ENCODE assay signal across 10 cellular contexts in the genomic region with DNA sequence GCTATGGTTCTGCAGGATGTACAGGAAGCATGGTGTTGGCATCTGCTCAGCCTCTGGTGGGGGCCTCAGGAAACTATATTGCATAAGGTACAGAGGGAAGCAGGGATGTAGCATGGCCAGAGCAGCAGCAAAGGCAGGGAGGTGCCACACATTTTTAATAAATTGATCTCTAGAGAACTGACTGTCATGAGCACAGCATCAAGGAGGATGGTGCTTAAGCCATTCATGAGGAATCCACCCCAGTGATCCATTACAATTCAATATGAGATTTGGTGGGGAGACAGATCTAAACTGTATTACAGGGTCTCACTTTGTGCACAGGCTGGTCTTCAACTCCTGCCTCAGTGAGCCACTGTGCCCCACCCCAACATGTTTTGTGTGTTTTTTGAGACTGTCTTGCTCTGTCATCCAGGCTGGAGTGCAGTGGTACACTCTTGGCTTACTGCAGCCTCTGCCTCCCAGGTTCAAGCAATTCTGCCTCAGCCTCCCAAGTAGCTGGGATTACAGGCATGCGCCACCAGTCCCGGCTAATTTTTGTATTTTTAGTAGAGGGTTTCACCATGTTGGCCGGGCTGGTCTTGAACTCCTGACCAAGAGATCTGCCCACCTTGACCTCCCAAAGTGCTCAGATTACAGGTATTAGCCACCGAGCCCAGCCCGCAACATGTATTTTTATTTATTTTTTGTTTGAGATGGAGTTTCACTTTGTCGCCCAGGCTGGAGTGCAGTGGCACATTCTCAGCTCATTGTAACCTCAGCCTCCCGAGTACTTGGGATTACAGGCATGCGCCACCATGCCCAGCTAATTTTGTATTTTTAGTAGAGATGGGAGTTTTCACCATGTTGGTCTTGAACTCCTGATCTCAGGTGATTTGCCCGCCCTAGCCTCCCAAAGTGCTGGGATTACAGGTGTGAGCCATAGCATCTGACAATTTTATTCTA. TPM values are rescaled to one million over a fixed set of nuclear protein-coding genes. Genes with fewer than 3 reads are reported as not detected.
DNase-seq lines count a peak whose midpoint lies in the region; ATAC-seq and TF ChIP-seq lines count a peak whose summit lies in the region.
"Had no signal": no experiment of that assay in that cellular context is flagged by ENCODE, and none has a peak within 500 bp of the region (broad histone marks: within the 10 kb centered on the region; RNA-seq: fewer than 3 reads in every experiment).

No MANE protein-coding gene starts in this region.

- intact Hi-C loops in MCF 10A (cut with micrococcal nuclease): loop anchor here (10.0 kb wide), 1 partner anchor 117 kb away; a partner anchor contains a TSS

- peaks cover 64% of the 10 kb centered on the region for H3K36me3 ChIP-seq in BLaER1

- H3K4me2 ChIP-seq in BLaER1: peak overlapping the region; percentile 96

- peak overlapping the region; percentile 97 for H3K9ac ChIP-seq in BLaER1

- H3K4me1 ChIP-seq in BLaER1: peaks cover 45% of the 10 kb centered on the region

- DNase-seq in MCF 10A (ENCODE audit: unreplicated experiment): no peak
- DNase-seq in naive B cell: no peak
- DNase-seq in NCI-H1694 treated with DMSO at 0.1 percent for 48 hours (lab: John Stamatoyannopoulos, UW): no peak
- no peak for DNase-seq in DMS153 (lab: John Stamatoyannopoulos, UW)
- no peak for DNase-seq in cerebellar cortex (ENCODE audit: low spot score)
- DNase-seq in NCI-H748 (lab: John Stamatoyannopoulos, UW; ENCODE audit: unreplicated experiment): no peak
- DNase-seq: effector CD8-positive, alpha-beta T cell; NCI-H2107 had no signal

- H3K27ac Mint-ChIP-seq in IgD-negative memory B cell: peak overlapping the region; percentile 98 to 100 (median 99)
- no peak overlapping the region for H3K27ac Mint-ChIP-seq in MCF 10A (ENCODE audit: low read depth, unreplicated experiment)
- peak overlapping the region in 5 of 6 donors; percentile 10 to 99 (median 74) for H3K27ac Mint-ChIP-seq in naive B cell

- ATAC-seq in naive B cell (ENCODE audit: low read depth in 2 of 2): no peak

- POLR2A ChIA-PET in MCF 10A (lab: Yijun Ruan, JAX): interaction anchor here (0.7 to 11.2 kb wide), 15 partner anchors 15 to 173 kb away, joined by 3 to 202 read pairs (median 4); a partner anchor contains a TSS

- H3K36me3 Mint-ChIP-seq in IgD-negative memory B cell: peaks cover 2% of the 10 kb centered on the region
- peaks cover 79% of the 10 kb centered on the region for H3K36me3 Mint-ChIP-seq in MCF 10A (ENCODE audit: insufficient read depth, unreplicated experiment)
- peaks cover 10 to 12% of the 10 kb centered on the region in 2 donors for H3K36me3 Mint-ChIP-seq in naive B cell

- H3K27me3 Mint-ChIP-seq in IgD-negative memory B cell (no peaks in the 10 kb centered on the region), MCF 10A (ENCODE audit: insufficient read depth, unreplicated experiment) (no peaks in the 10 kb centered on the region), naive B cell (no peaks in the 10 kb centered on the region)

- peaks cover 20 to 32% (median 30%) of the 10 kb centered on the region in 3 donors for H3K4me1 Mint-ChIP-seq in IgD-negative memory B cell
- H3K4me1 Mint-ChIP-seq in MCF 10A (ENCODE audit: insufficient read depth, unreplicated experiment): peaks cover 18% of the 10 kb centered on the region
- peaks cover 20 to 46% (median 40%) of the 10 kb centered on the region in 3 donors for H3K4me1 Mint-ChIP-seq in naive B cell

- H3K9me3 Mint-ChIP-seq in IgD-negative memory B cell (no peaks in the 10 kb centered on the region), MCF 10A (ENCODE audit: unreplicated experiment) (no peaks in the 10 kb centered on the region), naive B cell (no peaks in the 10 kb centered on the region)

- peak overlapping the region; percentile 98 for H3K27ac ChIP-seq in BLaER1

- H3K4me3 Mint-ChIP-seq in IgD-negative memory B cell (peak overlapping the region; percentile 95 to 98 (median 96)), MCF 10A (ENCODE audit: unreplicated experiment) (peak overlapping the region; percentile 86), naive B cell (peak overlapping the region; percentile 30 to 99 (median 96))

- BruUV-seq in MCF 10A (replicated peaks; lab: Mats Ljungman, UMichigan): no TSS peak

- H3K9me3 ChIP-seq in BLaER1: no peaks in the 10 kb centered on the region

- H3K4me3 ChIP-seq in BLaER1: peak overlapping the region; percentile 83

- H3K27me3 ChIP-seq in BLaER1: no peaks in the 10 kb centered on the region

- CTCF ChIA-PET in MCF 10A (lab: Yijun Ruan, JAX): interaction anchor here (0.6 to 1.0 kb wide), 5 partner anchors 39 to 1027 kb away, joined by 3 to 6 read pairs (median 4); a partner anchor contains a TSS

- TF ChIP-seq CTCF in MCF 10A (IDR thresholded peaks at IDR 0.05; ENCODE audit: unreplicated experiment): no peak

- H4K20me1 ChIP-seq in BLaER1: peaks cover 69% of the 10 kb centered on the region

RNA-seq across cellular contexts. Expression of a gene that starts 10.3 kb away (rescaled TPM):
- 5.7 TPM for polyA plus RNA-seq in IgD-negative memory B cell
- total RNA-seq in MCF 10A (2022): 29.8 and 51.6 TPM in 2 replicates
- polyA plus RNA-seq in naive B cell (ENCODE audit: low read depth in 6 of 6): 1 to 10 TPM; 1.1 to 2.8 (median 1.8) TPM

RNA-seq across cellular contexts. Expression of a gene that starts 22.5 kb away (rescaled TPM):
- 49.5 TPM for polyA plus RNA-seq in IgD-negative memory B cell
- 20.3 and 34.0 TPM in 2 replicates for total RNA-seq in MCF 10A (2022)
- 10 to 100 TPM in 2 of 6 donors, 1 to 10 TPM in 3, under 1 TPM in 1; 0.23 to 12.1 (median 7.9) TPM for polyA plus RNA-seq in naive B cell (ENCODE audit: low read depth in 6 of 6)

RNA-seq across cellular contexts. Expression of a gene that starts 22.8 kb away (rescaled TPM):
- polyA plus RNA-seq in IgD-negative memory B cell: 1.2 TPM
- 0.35 and 0.79 TPM in 2 replicates for total RNA-seq in MCF 10A (2022)
- 1 to 10 TPM in 1 of 6 donors, under 1 TPM in 4, not detected in 1; 0.45 to 1.4 (median 0.71) TPM for polyA plus RNA-seq in naive B cell (ENCODE audit: low read depth in 6 of 6)

RNA-seq across cellular contexts. Expression of a gene that starts 24.7 kb away (rescaled TPM):
- 25.0 TPM for polyA plus RNA-seq in IgD-negative memory B cell
- total RNA-seq in MCF 10A (2022): 19.7 and 43.8 TPM in 2 replicates
- polyA plus RNA-seq in naive B cell (ENCODE audit: low read depth in 6 of 6): 10 to 100 TPM; 10.9 to 19.5 (median 18.2) TPM

RNA-seq across cellular contexts. Expression of a gene that starts 31.1 kb away (rescaled TPM):
- 100 TPM for polyA plus RNA-seq in IgD-negative memory B cell
- total RNA-seq in MCF 10A (2022): 36.9 and 47.4 TPM in 2 replicates
- polyA plus RNA-seq in naive B cell (ENCODE audit: low read depth in 6 of 6): 100 to 1,000 TPM in 1 of 6 donors, 10 to 100 TPM in 5; 75.4 to 107 (median 92.4) TPM
